In genomic region chr11:72243173-72243566, GRCh38 we compare ENCODE assay signal across 20 cellular contexts. TPM values are rescaled to one million over a fixed set of nuclear protein-coding genes. Genes with fewer than 3 reads are reported as not detected.
DNase-seq lines count a peak whose midpoint lies in the region; ATAC-seq and TF ChIP-seq lines count a peak whose summit lies in the region.
"Had no signal": no experiment of that assay in that cellular context is flagged by ENCODE, and none has a peak within 500 bp of the region (broad histone marks: within the 10 kb centered on the region; RNA-seq: fewer than 3 reads in every experiment).

No MANE protein-coding gene starts in this region.

- peaks cover 8% of the 10 kb centered on the region for H3K79me1 ChIP-seq in trophoblast cell (ENCODE audit: low read length)

- no peak for ATAC-seq in T-helper 17 cell
- no peak for ATAC-seq in left lobe of liver

- no CpG with 5 or more reads among the region's 12 CpGs for WGBS in trophoblast cell (ENCODE audit: extremely low coverage, insufficient coverage, insufficient read length)

- peaks cover 15% of the 10 kb centered on the region for H3K36me3 Mint-ChIP-seq in activated CD4-positive, alpha-beta T cell treated with anti-CD3 and anti-CD28 coated beads, Interleukin-2, amount 10 ng/mL, durations not matched to agents 7 days and 5 days (ENCODE audit: low read depth)
- H3K36me3 Mint-ChIP-seq in T-helper 17 cell (ENCODE audit: low read depth) (peaks cover 17% of the 10 kb centered on the region), glutamatergic neuron (ENCODE audit: unreplicated experiment) (no peaks in the 10 kb centered on the region)

- no peak overlapping the region for H2BK120ac ChIP-seq in trophoblast cell (ENCODE audit: insufficient read depth, low read length, poor library complexity)

- peaks cover 25% of the 10 kb centered on the region for H3K4me1 Mint-ChIP-seq in activated CD4-positive, alpha-beta T cell treated with anti-CD3 and anti-CD28 coated beads, Interleukin-2, amount 10 ng/mL, durations not matched to agents 7 days and 5 days
- H3K4me1 Mint-ChIP-seq in T-helper 17 cell (peaks cover 31% of the 10 kb centered on the region), glutamatergic neuron (ENCODE audit: low read depth, unreplicated experiment) (peaks cover 8% of the 10 kb centered on the region)

- no peaks in the 10 kb centered on the region for H3K79me2 ChIP-seq in trophoblast cell (ENCODE audit: control insufficient read depth, insufficient read depth, low read length, poor library complexity)

- peak overlapping the region; percentile 54 for H3K4me2 ChIP-seq in trophoblast cell (ENCODE audit: low read length)
- H3K4me2 ChIP-seq: PC-9 had no signal

- CTCF ChIA-PET in activated CD4-positive, alpha-beta T cell treated with anti-CD3 and anti-CD28 coated beads, Interleukin-2, amount 10 ng/mL, durations not matched to agents 7 days and 5 days (lab: Charles Lee): interaction anchor here (0.8 to 1.1 kb wide), 2 partner anchors 9 to 12 kb away, joined by 3 read pairs; no protein-coding TSS in a partner anchor

- POLR2A ChIA-PET in activated CD4-positive, alpha-beta T cell treated with anti-CD3 and anti-CD28 coated beads, Interleukin-2, amount 10 ng/mL, durations not matched to agents 7 days and 5 days (lab: Charles Lee): no interaction called here

- no peaks in the 10 kb centered on the region for H3K9me3 ChIP-seq in T-helper 17 cell (ENCODE audit: control insufficient read depth, low read length, poor library complexity, severe bottlenecking)
- H3K9me3 ChIP-seq in trophoblast cell (ENCODE audit: insufficient read depth, low read depth, low read length): peaks cover 5% of the 10 kb centered on the region
- H3K9me3 ChIP-seq: SJCRH30, thyroid gland had no signal

- TF ChIP-seq CTCF in glutamatergic neuron (IDR thresholded peaks at IDR 0.05; ENCODE audit: partially characterized antibody, unreplicated experiment): no peak

- H3K14ac ChIP-seq in trophoblast cell (ENCODE audit: low read length): no peak overlapping the region

- no peak overlapping the region for H3K9ac ChIP-seq in trophoblast cell (ENCODE audit: low read length)

- peak overlapping the region; percentile 34 for H3K4me3 ChIP-seq in trophoblast cell (ENCODE audit: low read depth, low read length)
- H3K4me3 ChIP-seq: PC-9, SJCRH30, thyroid gland had no signal

- H3K27me3 Mint-ChIP-seq in activated CD4-positive, alpha-beta T cell treated with anti-CD3 and anti-CD28 coated beads, Interleukin-2, amount 10 ng/mL, durations not matched to agents 7 days and 5 days: peaks cover 44% of the 10 kb centered on the region
- H3K27me3 Mint-ChIP-seq in T-helper 17 cell: peaks cover 42% of the 10 kb centered on the region
- peaks cover 38% of the 10 kb centered on the region for H3K27me3 Mint-ChIP-seq in glutamatergic neuron (ENCODE audit: unreplicated experiment)

- no peak overlapping the region for H3K4ac ChIP-seq in trophoblast cell (ENCODE audit: low read depth, low read length)

- H4K91ac ChIP-seq in trophoblast cell (ENCODE audit: low read depth, low read length): no peak overlapping the region

- no peak overlapping the region for H2AK5ac ChIP-seq in trophoblast cell (ENCODE audit: low read length)

- H3K27ac ChIP-seq in trophoblast cell (ENCODE audit: low read depth, low read length): no peak overlapping the region
- H3K27ac ChIP-seq: PC-9, SJCRH30, thyroid gland had no signal

- no peak overlapping the region for H3K18ac ChIP-seq in trophoblast cell (ENCODE audit: low read length)

- H4K12ac ChIP-seq in trophoblast cell (ENCODE audit: low read depth, low read length): no peak overlapping the region

- H4K8ac ChIP-seq in trophoblast cell (ENCODE audit: low read depth, low read length): no peak overlapping the region

- no peaks in the 10 kb centered on the region for H3K9me3 Mint-ChIP-seq in activated CD4-positive, alpha-beta T cell treated with anti-CD3 and anti-CD28 coated beads, Interleukin-2, amount 10 ng/mL, durations not matched to agents 7 days and 5 days
- H3K9me3 Mint-ChIP-seq in glutamatergic neuron (ENCODE audit: unreplicated experiment): peaks cover 4% of the 10 kb centered on the region

- no peak overlapping the region for H3K4me3 Mint-ChIP-seq in activated CD4-positive, alpha-beta T cell treated with anti-CD3 and anti-CD28 coated beads, Interleukin-2, amount 10 ng/mL, durations not matched to agents 7 days and 5 days
- H3K4me3 Mint-ChIP-seq in T-helper 17 cell (peak overlapping the region; percentile 67), glutamatergic neuron (ENCODE audit: unreplicated experiment) (peak overlapping the region; percentile 63)

- H3K23ac ChIP-seq in trophoblast cell (ENCODE audit: low read length): no peak overlapping the region

- H3K36me3 ChIP-seq in trophoblast cell (ENCODE audit: control insufficient read depth in 1 of 2, insufficient read depth in 2 of 2, low read length in 2 of 2): peaks cover 3 to 6% of the 10 kb centered on the region in 2 experiments
- H3K36me3 ChIP-seq: thyroid gland had no signal

- H2AFZ ChIP-seq in trophoblast cell (ENCODE audit: insufficient read depth, low read length, poor library complexity): no peak overlapping the region
- H2AFZ ChIP-seq: PC-9 had no signal

- no peak for DNase-seq in activated CD4-positive, alpha-beta T cell treated with anti-CD3 and anti-CD28 coated beads, Interleukin-2, amount 10 ng/mL, durations not matched to agents 7 days and 5 days
- DNase-seq in activated CD4-positive, alpha-beta T cell treated with anti-CD3 and anti-CD28 coated beads for 1 hour: no peak
- DNase-seq in T-helper 17 cell (no peak), glutamatergic neuron (no peak), trophoblast cell (no peak), left lobe of liver (ENCODE audit: low spot score) (no peak), T-helper 2 cell (no peak), NCI-H2171 (lab: John Stamatoyannopoulos, UW) (no peak)
- DNase-seq: foreskin fibroblast; NCI-H1417 treated with DMSO at 0.1 percent for 48 hours; NCI-H774; PC-9; SJCRH30; stimulated activated CD4-positive, alpha-beta T cell treated with anti-CD3 and anti-CD28 coated beads, Interleukin-12 subunit alpha, Interleukin-12 subunit beta, amount 100 ng/mL, for 4 hours; T1000; thyroid gland had no signal

- H2BK12ac ChIP-seq in trophoblast cell (ENCODE audit: low read length): no peak overlapping the region

- peaks cover 15 to 34% of the 10 kb centered on the region in 2 experiments for H3K4me1 ChIP-seq in trophoblast cell (ENCODE audit: control insufficient read depth in 1 of 2, insufficient read depth in 2 of 2, low read length in 2 of 2)
- H3K4me1 ChIP-seq: SJCRH30 had no signal

- H3K27me3 ChIP-seq in trophoblast cell (ENCODE audit: insufficient read depth, low read length): peaks cover 48% of the 10 kb centered on the region
- H3K27me3 ChIP-seq: SJCRH30 had no signal

- peak overlapping the region; percentile 26 for H3K27ac Mint-ChIP-seq in activated CD4-positive, alpha-beta T cell treated with anti-CD3 and anti-CD28 coated beads, Interleukin-2, amount 10 ng/mL, durations not matched to agents 7 days and 5 days
- H3K27ac Mint-ChIP-seq in T-helper 17 cell (no peak overlapping the region), glutamatergic neuron (ENCODE audit: unreplicated experiment) (no peak overlapping the region)
- H3K27ac Mint-ChIP-seq: CD14-positive monocyte had no signal

- no peak overlapping the region for H2BK5ac ChIP-seq in trophoblast cell (ENCODE audit: low read depth, low read length, poor library complexity)

RNA-seq across cellular contexts. Expression of gene PHOX2A, which starts 0.8 kb away (rescaled TPM):
- total RNA-seq in activated CD4-positive, alpha-beta T cell treated with anti-CD3 and anti-CD28 coated beads, Interleukin-2, amount 10 ng/mL, durations not matched to agents 7 days and 5 days: not detected
- total RNA-seq in T-helper 17 cell (not detected), glutamatergic neuron (ENCODE audit: unreplicated experiment) (12.0 TPM), left lobe of liver (not detected)
- polyA plus RNA-seq in trophoblast cell (2013): 9.5 and 11.0 TPM in 2 replicates
- total RNA-seq: HT1080, LHCN-M2, lower leg skin, PC-9, SJCRH30, thyroid gland had no signal
- polyA plus RNA-seq: CD14-positive monocyte had no signal

RNA-seq across cellular contexts. Expression of gene INPPL1, which starts 18.6 kb away (rescaled TPM):
- 100 to 1,000 TPM; 112 to 122 TPM for total RNA-seq in activated CD4-positive, alpha-beta T cell treated with anti-CD3 and anti-CD28 coated beads, Interleukin-2, amount 10 ng/mL, durations not matched to agents 7 days and 5 days
- total RNA-seq in T-helper 17 cell (100 to 1,000 TPM; 102 to 108 TPM), glutamatergic neuron (ENCODE audit: unreplicated experiment) (62.8 TPM), left lobe of liver (56.3 TPM)
- polyA plus RNA-seq in trophoblast cell (2013): 128 and 130 TPM in 2 replicates

RNA-seq across cellular contexts. Expression of gene FOLR2, which starts 26.6 kb away (rescaled TPM):
- total RNA-seq in activated CD4-positive, alpha-beta T cell treated with anti-CD3 and anti-CD28 coated beads, Interleukin-2, amount 10 ng/mL, durations not matched to agents 7 days and 5 days: not detected
- total RNA-seq in T-helper 17 cell (not detected), glutamatergic neuron (ENCODE audit: unreplicated experiment) (not detected), left lobe of liver (5.8 TPM)
- not detected in 2 replicates for polyA plus RNA-seq in trophoblast cell (2013)
- total RNA-seq: HT1080, LHCN-M2, PC-9, SJCRH30 had no signal

RNA-seq across cellular contexts. Expression of gene FOLR1, which starts 51.2 kb away (rescaled TPM):
- total RNA-seq in activated CD4-positive, alpha-beta T cell treated with anti-CD3 and anti-CD28 coated beads, Interleukin-2, amount 10 ng/mL, durations not matched to agents 7 days and 5 days: not detected
- total RNA-seq in T-helper 17 cell (not detected), glutamatergic neuron (ENCODE audit: unreplicated experiment) (not detected), left lobe of liver (not detected)
- 33.1 and 40.4 TPM in 2 replicates for polyA plus RNA-seq in trophoblast cell (2013)
- total RNA-seq: HT1080 had no signal
- polyA plus RNA-seq: CD14-positive monocyte had no signal

Comparison
In these comparisons a context has a peak if more than half of its experiments do, and no peak if none do; other contexts are left out.
1. RNA of gene PHOX2A, which starts 0.8 kb away (total RNA-seq): 12.0 TPM in glutamatergic neuron (single experiment); not detected in activated CD4-positive, alpha-beta T cell treated with anti-CD3 and anti-CD28 coated beads, Interleukin-2, amount 10 ng/mL, durations not matched to agents 7 days and 5 days, not detected in T-helper 17 cell and not detected in left lobe of liver (single experiment); every median in the first group is over 10 times any median in the second.